ENCODE assay signal across 23 cellular contexts in the genomic region with DNA sequence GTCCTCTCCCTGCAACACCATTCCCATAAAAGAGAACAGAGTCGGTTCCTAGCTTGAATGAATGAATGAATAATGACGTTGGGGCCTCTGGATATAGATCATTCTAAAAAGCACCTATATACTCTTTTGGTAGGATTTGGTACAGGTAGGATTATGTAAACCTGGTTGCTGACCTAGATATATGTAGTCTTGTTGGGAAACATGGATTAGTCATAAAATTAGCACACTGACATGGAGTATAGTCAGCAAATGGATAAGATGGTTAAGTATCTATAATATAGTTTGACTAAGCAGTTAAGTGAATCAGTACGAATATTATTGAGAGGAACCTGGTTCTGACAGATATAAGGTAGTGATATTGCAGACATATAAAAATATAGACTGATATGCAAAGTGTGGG.
DNase-seq lines count a peak whose midpoint lies in the region; ATAC-seq and TF ChIP-seq lines count a peak whose summit lies in the region.
"Had no signal": no experiment of that assay in that cellular context is flagged by ENCODE, and none has a peak within 500 bp of the region (broad histone marks: within the 10 kb centered on the region; RNA-seq: fewer than 3 reads in every experiment).

No MANE protein-coding gene starts in this region.

- H3K79me1 ChIP-seq in H9 (ENCODE audit: insufficient read depth, low read depth, low read length, poor library complexity, severe bottlenecking): no peaks in the 10 kb centered on the region

- H2AK5ac ChIP-seq in H9 (ENCODE audit: insufficient read length, low read length): no peak overlapping the region

- H3K9me3 Mint-ChIP-seq in H9: no peaks in the 10 kb centered on the region; a peak in 1 of 5 replicates
- H3K9me3 Mint-ChIP-seq in stimulated activated effector memory CD8-positive, alpha-beta T cell treated with anti-CD3 and anti-CD28 coated beads, Interleukin-12 subunit alpha, Interleukin-12 subunit beta, amount 100 ng/mL, for 72 hours: no peaks in the 10 kb centered on the region

- H3K9me3 ChIP-seq in SJCRH30 (replicated peaks) (no peaks in the 10 kb centered on the region), H9 (ENCODE audit: control insufficient read depth, low read depth, low read length) (no peaks in the 10 kb centered on the region)

- H3T11ph ChIP-seq in H9 (ENCODE audit: low read length): no peak overlapping the region

- no peak overlapping the region for H3K14ac ChIP-seq in H9 (ENCODE audit: insufficient read depth, low read length)

- H3K79me2 ChIP-seq in H9 (ENCODE audit: insufficient read depth, low read length): no peaks in the 10 kb centered on the region

- H3K23ac ChIP-seq in H9 (ENCODE audit: insufficient read length, low read depth, low read length): no peak overlapping the region

- H3K4me3 ChIP-seq in SJCRH30: no peak overlapping the region
- H3K4me3 ChIP-seq: K562, PC-9 had no signal

- intact Hi-C loops in sciatic nerve (cut with DNase I): no loop called here

- no peak overlapping the region for H2BK120ac ChIP-seq in H9 (ENCODE audit: low read depth, low read length, poor library complexity, severe bottlenecking)

- ATAC-seq in esophagus mucosa: peak; percentile 35
- ATAC-seq in sciatic nerve: no peak
- ATAC-seq in stimulated activated effector memory CD8-positive, alpha-beta T cell treated with anti-CD3 and anti-CD28 coated beads, Interleukin-12 subunit alpha, Interleukin-12 subunit beta, amount 100 ng/mL, for 72 hours: no peak
- ATAC-seq: HepG2, K562 had no signal

- no peaks in the 10 kb centered on the region; a peak in 1 of 7 replicates for H3K36me3 Mint-ChIP-seq in H9 (ENCODE audit: insufficient read depth in 1 of 3, low read depth in 3 of 3)
- no peaks in the 10 kb centered on the region for H3K36me3 Mint-ChIP-seq in stimulated activated effector memory CD8-positive, alpha-beta T cell treated with anti-CD3 and anti-CD28 coated beads, Interleukin-12 subunit alpha, Interleukin-12 subunit beta, amount 100 ng/mL, for 72 hours

- no peak overlapping the region for H4K8ac ChIP-seq in H9 (replicated peaks; ENCODE audit: insufficient read length, low read depth, low read length)

- H3K27ac ChIP-seq in SJCRH30: peak overlapping the region; percentile 51
- no peak overlapping the region for H3K27ac ChIP-seq in H9 (ENCODE audit: insufficient read length, low read depth, low read length)
- H3K27ac ChIP-seq: PC-9 had no signal

- no peak for TF ChIP-seq CTCF in H9 (conservative IDR thresholded peaks at IDR 0.05)

- H4K5ac ChIP-seq in H9 (ENCODE audit: insufficient read length, low read depth, low read length): no peak overlapping the region

- no peaks in the 10 kb centered on the region for H4K20me1 ChIP-seq in H9 (ENCODE audit: control insufficient read depth, insufficient read depth, insufficient read length)

- no peak overlapping the region for H2BK15ac ChIP-seq in H9 (ENCODE audit: low read depth, low read length)

- H3K4me1 ChIP-seq in SJCRH30 (peaks cover 15% of the 10 kb centered on the region), H9 (ENCODE audit: insufficient read depth, low read length) (no peaks in the 10 kb centered on the region)

- DNase-seq in SJCRH30 (no peak), putamen (ENCODE audit: low spot score) (peak; percentile 8), H9 (no peak), sciatic nerve (ENCODE audit: low spot score) (no peak)
- DNase-seq in stimulated activated naive CD4-positive, alpha-beta T cell treated with Interleukin-2 at 50 U/mL for 16 hours (lab: John Stamatoyannopoulos, UW): no peak
- no peak for DNase-seq in stimulated activated effector memory CD8-positive, alpha-beta T cell treated with anti-CD3 and anti-CD28 coated beads, Interleukin-12 subunit alpha, Interleukin-12 subunit beta, amount 100 ng/mL, for 72 hours (ENCODE audit: low spot score in 2 of 2)
- DNase-seq: C1 segment of cervical spinal cord; CD4-positive, alpha-beta memory T cell; COR-L47; DMS79; EL; GF-D8; Kasumi-1; MV-4-11; NCI-H1105; NCI-H1436 treated with DMSO at 0.1 percent for 48 hours; NCI-H1930; NCI-H446; PC-9; Right ventricle myocardium superior had no signal

- H3K36me3 ChIP-seq in SJCRH30: no peaks in the 10 kb centered on the region

- no peak overlapping the region for H2AFZ ChIP-seq in H9 (ENCODE audit: low read length)
- H2AFZ ChIP-seq: PC-9 had no signal

- no peak overlapping the region for H3K9ac ChIP-seq in H9 (ENCODE audit: extremely low read depth, insufficient read length, low read length)

- H3K4me2 ChIP-seq in H9 (ENCODE audit: insufficient read depth, insufficient read length, low read length): no peak overlapping the region
- H3K4me2 ChIP-seq: PC-9 had no signal

- no peaks in the 10 kb centered on the region for H3K23me2 ChIP-seq in H9 (ENCODE audit: insufficient read length, low read depth, low read length, poor library complexity, severe bottlenecking)

- H3K27me3 ChIP-seq in SJCRH30: no peaks in the 10 kb centered on the region
- no peaks in the 10 kb centered on the region for H3K27me3 ChIP-seq in H9 (ENCODE audit: insufficient read depth, low read length)

- no peaks in the 10 kb centered on the region for H3K27me3 Mint-ChIP-seq in H9 (ENCODE audit: low read depth)
- H3K27me3 Mint-ChIP-seq: CD4-positive, alpha-beta memory T cell had no signal

- no peak overlapping the region for H3K4me3 Mint-ChIP-seq in H9
- H3K4me3 Mint-ChIP-seq in stimulated activated effector memory CD8-positive, alpha-beta T cell treated with anti-CD3 and anti-CD28 coated beads, Interleukin-12 subunit alpha, Interleukin-12 subunit beta, amount 100 ng/mL, for 72 hours: no peak overlapping the region
- H3K4me3 Mint-ChIP-seq: CD4-positive, alpha-beta memory T cell had no signal

- H3K4me1 Mint-ChIP-seq in H9: no peaks in the 10 kb centered on the region
- peaks cover 28% of the 10 kb centered on the region for H3K4me1 Mint-ChIP-seq in stimulated activated effector memory CD8-positive, alpha-beta T cell treated with anti-CD3 and anti-CD28 coated beads, Interleukin-12 subunit alpha, Interleukin-12 subunit beta, amount 100 ng/mL, for 72 hours

- no peak overlapping the region for H3K18ac ChIP-seq in H9 (ENCODE audit: insufficient read length, low read depth, low read length)

- no peak overlapping the region for H2BK12ac ChIP-seq in H9 (ENCODE audit: insufficient read length, low read depth, low read length)

- H2BK20ac ChIP-seq in H9 (ENCODE audit: low read depth, low read length, poor library complexity, severe bottlenecking): no peak overlapping the region

- H3K4ac ChIP-seq in H9 (ENCODE audit: low read depth, low read length): no peak overlapping the region

- H3K56ac ChIP-seq in H9 (ENCODE audit: insufficient read length, low read depth, low read length): no peak overlapping the region

- no peak overlapping the region for H2BK5ac ChIP-seq in H9 (ENCODE audit: insufficient read length, low read length)

- no CpG with 5 or more reads among the region's 3 CpGs for WGBS in H9 (ENCODE audit: extremely low coverage, insufficient read length, low lambda C conversion rate)

- H4K91ac ChIP-seq in H9 (ENCODE audit: insufficient read length, low read depth, low read length): no peak overlapping the region

- no peak overlapping the region for H3K27ac Mint-ChIP-seq in H9
- no peak overlapping the region for H3K27ac Mint-ChIP-seq in stimulated activated effector memory CD8-positive, alpha-beta T cell treated with anti-CD3 and anti-CD28 coated beads, Interleukin-12 subunit alpha, Interleukin-12 subunit beta, amount 100 ng/mL, for 72 hours
- H3K27ac Mint-ChIP-seq: CD4-positive, alpha-beta memory T cell had no signal
